Comparison of ENCODE assay signal across 9 cellular contexts in genomic region chr1:206797534-206798383, GRCh38. TPM values are rescaled to one million over a fixed set of nuclear protein-coding genes. Genes with fewer than 3 reads are reported as not detected.
A peak's percentile ranks its signal among the peaks of the same experiment; 100 is the strongest.
DNase-seq lines count a peak whose midpoint lies in the region; ATAC-seq and TF ChIP-seq lines count a peak whose summit lies in the region.
"Had no signal": no experiment of that assay in that cellular context is flagged by ENCODE, and none has a peak within 500 bp of the region (broad histone marks: within the 10 kb centered on the region; RNA-seq: fewer than 3 reads in every experiment).

No MANE protein-coding gene starts in this region.

- peak in 1 of 2 experiments; percentile 29 for DNase-seq in Caco-2
- peak; percentile 34 for DNase-seq in HT-29 (ENCODE audit: low spot score)
- DNase-seq in activated CD8-positive, alpha-beta T cell treated with anti-CD3 and anti-CD28 coated beads for 36 hours, result peak; percentile 50
- no peak for DNase-seq in lower lobe of right lung
- DNase-seq in NCI-H774 (lab: John Stamatoyannopoulos, UW), result no peak
- DNase-seq in posterior vena cava (ENCODE audit: low spot score), result no peak

- H3K9me3 Mint-ChIP-seq in Caco-2 (ENCODE audit: unreplicated experiment), result no peaks in the 10 kb centered on the region
- H3K9me3 Mint-ChIP-seq in activated CD8-positive, alpha-beta T cell treated with anti-CD3 and anti-CD28 coated beads for 36 hours, result peaks cover 2% of the 10 kb centered on the region

- H3K4me1 Mint-ChIP-seq in Caco-2 (ENCODE audit: low read depth, unreplicated experiment), result peaks cover 6% of the 10 kb centered on the region
- peaks cover 68% of the 10 kb centered on the region for H3K4me1 Mint-ChIP-seq in activated CD8-positive, alpha-beta T cell treated with anti-CD3 and anti-CD28 coated beads for 36 hours (ENCODE audit: low read depth)

- no peaks in the 10 kb centered on the region for H3K9me3 ChIP-seq in Caco-2
- no peaks in the 10 kb centered on the region for H3K9me3 ChIP-seq in lower lobe of right lung

- POLR2A ChIA-PET in Caco-2 (lab: Charles Lee), result no interaction called here
- POLR2A ChIA-PET in activated CD8-positive, alpha-beta T cell treated with anti-CD3 and anti-CD28 coated beads for 36 hours (lab: Charles Lee), result interaction anchor here (1.0 to 2.5 kb wide), 4 partner anchors 8 to 28 kb away, joined by 3 to 7 read pairs (median 6); partner anchors contain the start of gene IL10

- H3K4me3 Mint-ChIP-seq in Caco-2 (ENCODE audit: unreplicated experiment), result no peak overlapping the region
- H3K4me3 Mint-ChIP-seq in activated CD8-positive, alpha-beta T cell treated with anti-CD3 and anti-CD28 coated beads for 36 hours, result no peak overlapping the region

- no peaks in the 10 kb centered on the region for H3K27me3 ChIP-seq in Caco-2 (replicated peaks; ENCODE audit: control insufficient read depth, insufficient read depth, low read length)
- H3K27me3 ChIP-seq in lower lobe of right lung (ENCODE audit: low read depth), result no peaks in the 10 kb centered on the region

- CTCF ChIA-PET in Caco-2 (lab: Charles Lee), result interaction anchor here (2.3 kb wide), 1 partner anchor 12 kb away, joined by 7 read pairs; no protein-coding TSS in a partner anchor
- CTCF ChIA-PET in activated CD8-positive, alpha-beta T cell treated with anti-CD3 and anti-CD28 coated beads for 36 hours (lab: Charles Lee), result interaction anchor here (0.8 to 15.9 kb wide), 16 partner anchors 10 to 186 kb away, joined by 3 to 628 read pairs (median 4); partner anchors contain the start of genes IL10 and IL19

- intact Hi-C loops in Caco-2 (cut with micrococcal nuclease; ENCODE audit: unreplicated experiment), result no loop called here
- intact Hi-C loops in activated CD8-positive, alpha-beta T cell treated with anti-CD3 and anti-CD28 coated beads for 36 hours (cut with micrococcal nuclease), result no loop called here
- intact Hi-C loops in lower lobe of right lung (cut with DNase I), result no loop called here
- intact Hi-C loops in posterior vena cava (cut with DNase I), result no loop called here

- TF ChIP-seq CTCF in Caco-2 (IDR thresholded peaks at IDR 0.05; ENCODE audit: insufficient read depth in 1 of 2, low read depth in 1 of 2, low read length in 1 of 2, severe bottlenecking in 1 of 2, unreplicated experiment in 1 of 2), result peak; percentile 46 to 61
- peak; percentile 64 for TF ChIP-seq CTCF in activated CD8-positive, alpha-beta T cell treated with anti-CD3 and anti-CD28 coated beads for 36 hours (IDR thresholded peaks at IDR 0.05)
- TF ChIP-seq CTCF in lower lobe of right lung (IDR thresholded peaks at IDR 0.05), result peak; percentile 36

- no TSS peak for BruUV-seq in Caco-2 (replicated peaks; lab: Mats Ljungman, UMichigan)

- H3K27ac Mint-ChIP-seq in Caco-2 (ENCODE audit: unreplicated experiment), result no peak overlapping the region
- H3K27ac Mint-ChIP-seq in activated CD8-positive, alpha-beta T cell treated with anti-CD3 and anti-CD28 coated beads for 36 hours, result no peak overlapping the region

- no peak for ATAC-seq in activated CD8-positive, alpha-beta T cell treated with anti-CD3 and anti-CD28 coated beads for 36 hours
- ATAC-seq in lower lobe of right lung (peak in 1 of 2 donors; percentile 45), HG03280 (IDR thresholded peaks at IDR 0.05; ENCODE audit: unreplicated experiment) (no peak), HG02571 (IDR thresholded peaks at IDR 0.05; ENCODE audit: unreplicated experiment) (no peak)

- H3K36me3 ChIP-seq in Caco-2 (ENCODE audit: control insufficient read depth, insufficient read depth, low read length) (no peaks in the 10 kb centered on the region), lower lobe of right lung (no peaks in the 10 kb centered on the region)

- no peaks in the 10 kb centered on the region for H3K36me3 Mint-ChIP-seq in Caco-2 (ENCODE audit: insufficient read depth, unreplicated experiment)
- H3K36me3 Mint-ChIP-seq in activated CD8-positive, alpha-beta T cell treated with anti-CD3 and anti-CD28 coated beads for 36 hours (ENCODE audit: low read depth), result no peaks in the 10 kb centered on the region

- H3K4me3 ChIP-seq in Caco-2 (ENCODE audit: low read depth, low read length) (no peak overlapping the region), lower lobe of right lung (no peak overlapping the region)

- H3K4me1 ChIP-seq in Caco-2, result no peaks in the 10 kb centered on the region
- peaks cover 13% of the 10 kb centered on the region for H3K4me1 ChIP-seq in lower lobe of right lung

- no peaks in the 10 kb centered on the region for H3K27me3 Mint-ChIP-seq in Caco-2 (ENCODE audit: insufficient read depth, unreplicated experiment)
- no peaks in the 10 kb centered on the region for H3K27me3 Mint-ChIP-seq in activated CD8-positive, alpha-beta T cell treated with anti-CD3 and anti-CD28 coated beads for 36 hours

- no peak overlapping the region for H3K27ac ChIP-seq in lower lobe of right lung

RNA-seq across cellular contexts. Expression of gene IL10, which starts 25.5 kb away (rescaled TPM):
- total RNA-seq in Caco-2 (2022), result not detected in 2 replicates
- not detected in 2 replicates for total RNA-seq in HT-29 (2014; rRNA removed; shearing (Covaris generic))
- under 1 TPM in 1 of 2 experiments, not detected in 1; 0.32 TPM for total RNA-seq in activated CD8-positive, alpha-beta T cell treated with anti-CD3 and anti-CD28 coated beads for 36 hours
- total RNA-seq in lower lobe of right lung, result 1.4 TPM
- total RNA-seq in posterior vena cava, result 1 to 10 TPM; 5.2 to 6.1 TPM

RNA-seq across cellular contexts. Expression of gene IL19, which starts 27.2 kb away (rescaled TPM):
- total RNA-seq in Caco-2 (2022), result not detected in 2 replicates
- total RNA-seq in HT-29 (2014; rRNA removed; shearing (Covaris generic)), result not detected in 2 replicates
- total RNA-seq in activated CD8-positive, alpha-beta T cell treated with anti-CD3 and anti-CD28 coated beads for 36 hours, result not detected
- not detected for total RNA-seq in lower lobe of right lung
- total RNA-seq in posterior vena cava, result not detected
- total RNA-seq: skeletal muscle tissue had no signal

Comparison
In these comparisons a context has a peak if more than half of its experiments do, and no peak if none do; other contexts are left out.
1. DNase-seq: peak in HT-29 (single experiment) and activated CD8-positive, alpha-beta T cell treated with anti-CD3 and anti-CD28 coated beads for 36 hours (single experiment); none in lower lobe of right lung (single experiment), NCI-H774 (single experiment) and posterior vena cava (single experiment).
2. Peak in every context shown above with its lines, with median percentiles within 50 percentile points of each other: CTCF ChIP-seq.